Comparison of ENCODE assay signal across 8 cellular contexts in the genomic region with DNA sequence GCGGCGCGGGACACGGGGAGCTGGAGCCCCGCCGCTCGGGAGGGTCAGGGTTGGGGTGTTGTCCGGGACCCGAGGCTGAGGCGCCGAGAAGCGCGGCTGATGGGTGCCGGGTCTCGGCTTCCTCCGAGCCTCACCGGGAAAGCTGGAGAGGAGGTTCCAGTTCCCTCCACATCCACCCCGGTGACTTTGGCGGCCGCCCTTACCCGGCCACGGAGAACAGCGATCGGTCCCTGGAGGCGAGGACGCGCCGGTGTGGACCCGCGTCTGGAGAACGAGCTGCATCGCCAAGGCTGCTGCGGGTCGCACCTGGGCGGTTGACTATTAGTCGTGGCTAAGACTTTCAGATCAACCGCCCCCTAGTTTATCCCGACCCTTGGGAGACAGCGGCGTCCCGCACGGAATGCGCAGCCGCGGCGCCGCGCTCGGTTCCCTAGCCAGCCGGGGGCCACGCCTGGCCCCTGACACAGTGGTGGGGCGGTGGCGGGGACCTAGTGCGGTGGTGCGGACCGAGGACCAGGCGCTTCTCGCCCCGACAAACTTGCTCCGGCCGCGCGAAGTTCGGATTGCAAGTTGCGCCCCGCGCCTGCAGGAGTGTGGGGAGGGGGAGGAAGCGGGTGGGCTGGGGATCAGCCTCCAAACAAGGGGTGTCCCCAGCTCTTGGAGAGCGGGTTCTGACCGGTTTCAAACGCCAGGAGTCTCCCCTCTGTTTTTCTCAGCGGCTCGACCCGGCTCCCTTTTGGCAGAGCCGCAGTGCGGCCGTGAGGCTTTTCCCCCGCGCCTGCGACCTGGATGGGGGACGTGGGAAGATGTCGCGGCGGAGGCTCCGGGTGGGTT. TPM values are rescaled to one million over a fixed set of nuclear protein-coding genes. Genes with fewer than 3 reads are reported as not detected.
A peak's percentile ranks its signal among the peaks of the same experiment; 100 is the strongest.
DNase-seq lines count a peak whose midpoint lies in the region; ATAC-seq and TF ChIP-seq lines count a peak whose summit lies in the region.

No MANE protein-coding gene starts in this region.

- H3K79me2 ChIP-seq in osteoblast (ENCODE audit: insufficient read depth, low read length) = no peaks in the 10 kb centered on the region

- H3K9me3 Mint-ChIP-seq in activated T-helper 1 cell treated with anti-CD3 and anti-CD28 coated beads, Interleukin-12 subunit alpha, Interleukin-12 subunit beta, Interleukin-2, Interleukin-4 antibody, amounts not matched to agents 30 ng/mL and 10 ng/mL and 1 ng/mL, durations not matched to agents 14 hours and 24 hours and 36 hours = no peaks in the 10 kb centered on the region

- H3K4me2 ChIP-seq in osteoblast (ENCODE audit: insufficient read depth, low read length) = peak overlapping the region; percentile 72

- no peaks in the 10 kb centered on the region for H3K36me3 ChIP-seq in HUES48 (ENCODE audit: control insufficient read depth, insufficient read depth, low read length)
- no peaks in the 10 kb centered on the region for H3K36me3 ChIP-seq in osteoblast (ENCODE audit: insufficient read depth, low read length)

- H3K9me3 ChIP-seq in HUES48 (ENCODE audit: control insufficient read depth, insufficient read depth, low read length) = no peaks in the 10 kb centered on the region
- no peaks in the 10 kb centered on the region for H3K9me3 ChIP-seq in osteoblast (ENCODE audit: low read depth, low read length)

- no peaks in the 10 kb centered on the region for H4K20me1 ChIP-seq in osteoblast (ENCODE audit: insufficient read depth, low read length)

- H3K27ac ChIP-seq in HUES48 (ENCODE audit: low read depth, low read length) (peak overlapping the region; percentile 87), osteoblast (ENCODE audit: low read depth, low read length) (no peak overlapping the region)

- H3K4me1 ChIP-seq in HUES48 (ENCODE audit: control insufficient read depth, insufficient read depth, low read length) (peaks cover 17% of the 10 kb centered on the region), osteoblast (ENCODE audit: insufficient read depth, low read length) (no peaks in the 10 kb centered on the region)

- H3K27me3 ChIP-seq in HUES48 (ENCODE audit: control insufficient read depth, insufficient read depth, low read length) (peaks cover 20% of the 10 kb centered on the region), osteoblast (ENCODE audit: insufficient read depth, low read length) (peaks cover 75% of the 10 kb centered on the region)

- no peak for TF ChIP-seq CTCF in osteoblast (IDR thresholded peaks at IDR 0.05; ENCODE audit: extremely low read depth, low read depth, low read length)

- peak overlapping the region; percentile 42 for H3K4me3 Mint-ChIP-seq in activated T-helper 1 cell treated with anti-CD3 and anti-CD28 coated beads, Interleukin-12 subunit alpha, Interleukin-12 subunit beta, Interleukin-2, Interleukin-4 antibody, amounts not matched to agents 30 ng/mL and 10 ng/mL and 1 ng/mL, durations not matched to agents 14 hours and 24 hours and 36 hours

- H3K4me3 ChIP-seq in HUES48 (ENCODE audit: low read depth, low read length) (peak overlapping the region; percentile 71), osteoblast (ENCODE audit: insufficient read depth, low read length) (peak overlapping the region; percentile 64)

- peaks cover 66% of the 10 kb centered on the region for H3K27me3 Mint-ChIP-seq in activated T-helper 1 cell treated with anti-CD3 and anti-CD28 coated beads, Interleukin-12 subunit alpha, Interleukin-12 subunit beta, Interleukin-2, Interleukin-4 antibody, amounts not matched to agents 30 ng/mL and 10 ng/mL and 1 ng/mL, durations not matched to agents 14 hours and 24 hours and 36 hours (ENCODE audit: insufficient read depth)

- H3K36me3 Mint-ChIP-seq in activated T-helper 1 cell treated with anti-CD3 and anti-CD28 coated beads, Interleukin-12 subunit alpha, Interleukin-12 subunit beta, Interleukin-2, Interleukin-4 antibody, amounts not matched to agents 30 ng/mL and 10 ng/mL and 1 ng/mL, durations not matched to agents 14 hours and 24 hours and 36 hours (ENCODE audit: low read depth) = peaks cover 2% of the 10 kb centered on the region

- ATAC-seq in GM18870 (IDR thresholded peaks at IDR 0.05; ENCODE audit: unreplicated experiment) = no peak

- peak; percentile 56 for DNase-seq in DMS153 treated with DMSO at 0.1 percent for 48 hours (lab: John Stamatoyannopoulos, UW; ENCODE audit: unreplicated experiment)
- DNase-seq in DMS153 (lab: John Stamatoyannopoulos, UW) = no peak
- no peak for DNase-seq in activated T-helper 1 cell treated with anti-CD3 and anti-CD28 coated beads, Interleukin-12 subunit alpha, Interleukin-12 subunit beta, Interleukin-2, Interleukin-4 antibody, amounts not matched to agents 30 ng/mL and 10 ng/mL and 1 ng/mL, durations not matched to agents 14 hours and 24 hours and 36 hours (ENCODE audit: low spot score)
- peak; percentile 39 for DNase-seq in glomerular visceral epithelial cell (ENCODE audit: extremely low spot score)
- peak; percentile 93 for DNase-seq in osteoblast (ENCODE audit: insufficient read length, low spot score, missing footprints)
- DNase-seq in NK-92 treated with Interleukin-12 subunit alpha and Interleukin-12 subunit beta, amount 100 ng/mL, for 24 hours (lab: John Stamatoyannopoulos, UW) = no peak

- peak overlapping the region; percentile 89 for H3K9ac ChIP-seq in HUES48 (ENCODE audit: low read depth, low read length)

- intact Hi-C loops in activated T-helper 1 cell treated with anti-CD3 and anti-CD28 coated beads, Interleukin-12 subunit alpha, Interleukin-12 subunit beta, Interleukin-2, Interleukin-4 antibody, amounts not matched to agents 30 ng/mL and 10 ng/mL and 1 ng/mL, durations not matched to agents 14 hours and 24 hours and 36 hours (cut with micrococcal nuclease) = loop anchor here (2.0 to 5.0 kb wide), 3 partner anchors 158 to 851 kb away; partner anchors contain the start of genes ARFIP1, SFRP2 and TIGD4

- H3K4me1 Mint-ChIP-seq in activated T-helper 1 cell treated with anti-CD3 and anti-CD28 coated beads, Interleukin-12 subunit alpha, Interleukin-12 subunit beta, Interleukin-2, Interleukin-4 antibody, amounts not matched to agents 30 ng/mL and 10 ng/mL and 1 ng/mL, durations not matched to agents 14 hours and 24 hours and 36 hours (ENCODE audit: low read depth) = peaks cover 24% of the 10 kb centered on the region

- H3K27ac Mint-ChIP-seq in activated T-helper 1 cell treated with anti-CD3 and anti-CD28 coated beads, Interleukin-12 subunit alpha, Interleukin-12 subunit beta, Interleukin-2, Interleukin-4 antibody, amounts not matched to agents 30 ng/mL and 10 ng/mL and 1 ng/mL, durations not matched to agents 14 hours and 24 hours and 36 hours = no peak overlapping the region

- no peak overlapping the region for H2AFZ ChIP-seq in osteoblast (ENCODE audit: low read length)

RNA-seq across cellular contexts. Expression of gene FHDC1, which starts 0.5 kb away (rescaled TPM):
- 0.10 TPM in 2 replicates for total RNA-seq in activated T-helper 1 cell treated with anti-CD3 and anti-CD28 coated beads, Interleukin-12 subunit alpha, Interleukin-12 subunit beta, Interleukin-2, Interleukin-4 antibody, amounts not matched to agents 30 ng/mL and 10 ng/mL and 1 ng/mL, durations not matched to agents 14 hours and 24 hours and 36 hours
- 0.29 and 0.36 TPM in 2 replicates for total RNA-seq in osteoblast

Comparison
In these comparisons a context has a peak if more than half of its experiments do, and no peak if none do; other contexts are left out.
1. DNase-seq: peak in DMS153 treated with DMSO at 0.1 percent for 48 hours (single experiment), glomerular visceral epithelial cell (single experiment) and osteoblast (single experiment); none in DMS153 (single experiment), activated T-helper 1 cell treated with anti-CD3 and anti-CD28 coated beads, Interleukin-12 subunit alpha, Interleukin-12 subunit beta, Interleukin-2, Interleukin-4 antibody, amounts not matched to agents 30 ng/mL and 10 ng/mL and 1 ng/mL, durations not matched to agents 14 hours and 24 hours and 36 hours (single experiment) and NK-92 treated with Interleukin-12 subunit alpha and Interleukin-12 subunit beta, amount 100 ng/mL, for 24 hours (single experiment).